In genomic region chr3:196867155-196867506, GRCh38 we compare ENCODE assay signal across 8 cellular contexts. TPM values are rescaled to one million over a fixed set of nuclear protein-coding genes. Genes with fewer than 3 reads are reported as not detected.
DNase-seq lines count a peak whose midpoint lies in the region; ATAC-seq and TF ChIP-seq lines count a peak whose summit lies in the region.

No MANE protein-coding gene starts in this region.

- peak overlapping the region; percentile 73 for H3K9ac ChIP-seq in Loucy (ENCODE audit: low read depth, low read length, poor library complexity, severe bottlenecking)

- no peaks in the 10 kb centered on the region for H3K27me3 Mint-ChIP-seq in CD8-positive, alpha-beta T cell (ENCODE audit: low read depth)
- peaks cover 4% of the 10 kb centered on the region for H3K27me3 Mint-ChIP-seq in nephron progenitor cell (ENCODE audit: low read depth, poor library complexity)

- H3K4me3 Mint-ChIP-seq in CD8-positive, alpha-beta T cell: peak overlapping the region; percentile 87
- H3K4me3 Mint-ChIP-seq in nephron progenitor cell: peak overlapping the region; percentile 84

- H3K9me3 Mint-ChIP-seq in CD8-positive, alpha-beta T cell: no peaks in the 10 kb centered on the region
- H3K9me3 Mint-ChIP-seq in nephron progenitor cell: peaks cover 38% of the 10 kb centered on the region

- H2AFZ ChIP-seq in Loucy (ENCODE audit: low read length): peak overlapping the region; percentile 94

- H3K27me3 ChIP-seq in CD8-positive, alpha-beta T cell (ENCODE audit: insufficient read depth, low read length): no peaks in the 10 kb centered on the region
- H3K27me3 ChIP-seq in Loucy (ENCODE audit: insufficient read depth, low read length, poor library complexity, severe bottlenecking): no peaks in the 10 kb centered on the region

- peak overlapping the region; percentile 93 for H3K27ac Mint-ChIP-seq in CD8-positive, alpha-beta T cell
- H3K27ac Mint-ChIP-seq in nephron progenitor cell: peak overlapping the region; percentile 96

- H3K4me2 ChIP-seq in Loucy (ENCODE audit: low read depth, low read length, poor library complexity, severe bottlenecking): peak overlapping the region; percentile 73

- H3K27ac ChIP-seq in CD8-positive, alpha-beta T cell (ENCODE audit: low read depth, low read length): peak overlapping the region; percentile 92
- H3K27ac ChIP-seq in cingulate gyrus (ENCODE audit: low read depth, low read length): peak overlapping the region; percentile 89

- H3F3A ChIP-seq in Loucy (ENCODE audit: low read depth): no peaks in the 10 kb centered on the region

- POLR2A ChIA-PET in CD8-positive, alpha-beta T cell (lab: Charles Lee): interaction anchor here (0.7 to 3.6 kb wide), 6 partner anchors 13 to 127 kb away, joined by 3 to 38 read pairs (median 4); partner anchors contain the start of genes NCBP2 and PAK2

- peaks cover 40% of the 10 kb centered on the region for H4K20me1 ChIP-seq in Loucy (ENCODE audit: insufficient read depth, low read length, poor library complexity, severe bottlenecking)

- H3K9me3 ChIP-seq in CD8-positive, alpha-beta T cell (ENCODE audit: low read length): no peaks in the 10 kb centered on the region
- H3K9me3 ChIP-seq in Loucy (ENCODE audit: insufficient read depth, low read depth, low read length): peaks cover 6% of the 10 kb centered on the region; the same call in 1 of the 2 replicates

- CTCF ChIA-PET in CD8-positive, alpha-beta T cell (lab: Charles Lee): interaction anchor here (1.2 to 2.7 kb wide), 2 partner anchors 75 to 103 kb away, joined by 4 to 10 read pairs; partner anchors contain the start of gene NCBP2

- H3K4me1 Mint-ChIP-seq in CD8-positive, alpha-beta T cell (ENCODE audit: low read depth): peaks cover 24% of the 10 kb centered on the region
- H3K4me1 Mint-ChIP-seq in nephron progenitor cell: peaks cover 20% of the 10 kb centered on the region

- no peak for DNase-seq in CD8-positive, alpha-beta T cell
- DNase-seq in nephron progenitor cell: no peak
- DNase-seq in DMS153 treated with DMSO at 0.1 percent for 48 hours (lab: John Stamatoyannopoulos, UW; ENCODE audit: unreplicated experiment): no peak
- no peak for DNase-seq in nucleus accumbens (lab: John Stamatoyannopoulos, UW)
- DNase-seq in NCI-H226: no peak

- TF ChIP-seq CTCF in CD8-positive, alpha-beta T cell (IDR thresholded peaks at IDR 0.05): no peak
- TF ChIP-seq CTCF in Loucy (conservative IDR thresholded peaks at IDR 0.05; ENCODE audit: low read length) (no peak), nephron progenitor cell (IDR thresholded peaks at IDR 0.05) (no peak)

- H3K79me2 ChIP-seq in Loucy (ENCODE audit: insufficient read depth, low read length): peaks cover 44% of the 10 kb centered on the region

- H3K36me3 ChIP-seq in CD8-positive, alpha-beta T cell (ENCODE audit: insufficient read depth, low read length): no peaks in the 10 kb centered on the region
- no peaks in the 10 kb centered on the region for H3K36me3 ChIP-seq in Loucy (ENCODE audit: insufficient read depth, low read length)

- H3K36me3 Mint-ChIP-seq in CD8-positive, alpha-beta T cell: peaks cover 10% of the 10 kb centered on the region
- H3K36me3 Mint-ChIP-seq in nephron progenitor cell (ENCODE audit: low read depth): peaks cover 17% of the 10 kb centered on the region

- peak overlapping the region; percentile 70 for H3K4me3 ChIP-seq in CD8-positive, alpha-beta T cell (ENCODE audit: low read depth, low read length)
- peak overlapping the region; percentile 90 for H3K4me3 ChIP-seq in Loucy (ENCODE audit: low read length, poor library complexity, severe bottlenecking)

- no peaks in the 10 kb centered on the region for H3K9me2 ChIP-seq in Loucy (replicated peaks; ENCODE audit: low read depth, low read length)

- intact Hi-C loops in CD8-positive, alpha-beta T cell (cut with DNase I, micrococcal nuclease): loop anchor here (1.0 to 5.0 kb wide), 9 partner anchors 29 to 299 kb away; partner anchors contain the start of genes NCBP2 (in 2 of the 2), CEP19 (in 1 of the 2), FBXO45 (in 1 of the 2) and PAK2 (in 1 of the 2)

- H3K4me1 ChIP-seq in CD8-positive, alpha-beta T cell (ENCODE audit: insufficient read depth, low read length): peaks cover 23% of the 10 kb centered on the region
- peaks cover 9% of the 10 kb centered on the region for H3K4me1 ChIP-seq in Loucy (ENCODE audit: insufficient read depth, low read length, poor library complexity, severe bottlenecking)

- ATAC-seq in CD8-positive, alpha-beta T cell: no peak
- no peak for ATAC-seq in HG03135 (IDR thresholded peaks at IDR 0.05; ENCODE audit: unreplicated experiment)

RNA-seq across cellular contexts. Expression of gene SENP5, which starts 0.6 kb away (rescaled TPM):
- total RNA-seq in CD8-positive, alpha-beta T cell: 10 to 100 TPM; 75.4 to 77.7 TPM
